ENCODE assay signal across 11 cellular contexts in the genomic region with DNA sequence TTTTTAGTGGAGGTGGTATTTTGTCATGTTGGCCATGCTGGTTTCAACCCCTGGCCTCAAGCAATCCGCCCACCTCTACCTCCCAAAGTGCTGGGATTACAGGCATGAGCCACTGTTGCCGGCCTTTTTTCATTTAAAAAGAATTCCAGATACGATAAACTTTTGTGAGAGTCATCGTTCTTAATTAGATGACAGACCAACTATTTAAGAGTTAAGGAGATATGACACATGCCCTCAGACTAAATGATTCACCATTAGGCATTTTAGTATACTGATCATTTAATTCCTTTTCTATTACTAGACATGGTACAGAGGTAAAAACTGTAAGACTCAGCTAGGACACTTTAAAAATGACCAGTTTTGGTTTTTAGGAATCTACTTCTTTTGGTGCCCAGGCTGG. TPM values are rescaled to one million over a fixed set of nuclear protein-coding genes. Genes with fewer than 3 reads are reported as not detected.
DNase-seq lines count a peak whose midpoint lies in the region; ATAC-seq and TF ChIP-seq lines count a peak whose summit lies in the region.
"Had no signal": no experiment of that assay in that cellular context is flagged by ENCODE, and none has a peak within 500 bp of the region (broad histone marks: within the 10 kb centered on the region; RNA-seq: fewer than 3 reads in every experiment).

No MANE protein-coding gene starts in this region.

- in situ Hi-C loops in GM23248 (cut with MboI) (no loop called here), KBM-7 (cut with MboI; ENCODE audit: low pct_unique_long_range_greater_than_20kb, low sequenced_read_pairs) (no loop called here)

- no peaks in the 10 kb centered on the region for H3K9me2 ChIP-seq in GM23248 (ENCODE audit: insufficient read depth)

- H3K4me3 Mint-ChIP-seq in activated B cell treated with CpG ODN at 0.5 μM for 24 hours = peak overlapping the region; percentile 99

- no peak overlapping the region for H2AFZ ChIP-seq in GM23248

- peak overlapping the region; percentile 95 for H3K27ac Mint-ChIP-seq in activated B cell treated with CpG ODN at 0.5 μM for 24 hours

- peaks cover 39% of the 10 kb centered on the region for H3K4me1 ChIP-seq in GM23248 (ENCODE audit: insufficient read depth)

- peaks cover 26% of the 10 kb centered on the region for H3K36me3 Mint-ChIP-seq in activated B cell treated with CpG ODN at 0.5 μM for 24 hours (ENCODE audit: low read depth)

- 0 to 1% methylated on average over 4 of the region's 4 CpGs for WGBS in GM23248 (ENCODE audit: low coverage in 1 of 2, low lambda C conversion rate in 2 of 2, missing lambda C conversion rate in 2 of 2), 2 experiments

- peaks cover 18% of the 10 kb centered on the region for H3K36me3 ChIP-seq in GM23248 (ENCODE audit: low read depth)

- H3K4me3 ChIP-seq in AG04449 (ENCODE audit: low read depth, low read length) (peak overlapping the region; percentile 87), GM23248 (peak overlapping the region; percentile 96)

- H3K79me2 ChIP-seq in GM23248 (ENCODE audit: insufficient read depth) = peaks cover 61% of the 10 kb centered on the region

- H3K27ac ChIP-seq in GM23248 = peak overlapping the region; percentile 88

- TF ChIP-seq CTCF in AG04449 (IDR thresholded peaks at IDR 0.05; ENCODE audit: insufficient read depth, low read length, missing control alignments) (no peak), activated B cell treated with CpG ODN at 0.5 μM for 24 hours (IDR thresholded peaks at IDR 0.05) (no peak)

- peak overlapping the region; percentile 64 for H3K9ac ChIP-seq in GM23248

- H3K4me2 ChIP-seq in GM23248 (ENCODE audit: unreplicated experiment) = peak overlapping the region; percentile 92

- peaks cover 90% of the 10 kb centered on the region for H3K4me1 Mint-ChIP-seq in activated B cell treated with CpG ODN at 0.5 μM for 24 hours

- no peaks in the 10 kb centered on the region for H3K9me3 Mint-ChIP-seq in activated B cell treated with CpG ODN at 0.5 μM for 24 hours

- peak; percentile 61 for DNase-seq in AG04449 (ENCODE audit: low read depth, low spot score)
- peak; percentile 94 for DNase-seq in GM23248
- no peak for DNase-seq in activated B cell treated with CpG ODN at 0.5 μM for 24 hours
- DNase-seq in kidney tubule cell (ENCODE audit: low spot score) = peak; percentile 92
- no peak for DNase-seq in NCI-H1694 treated with DMSO at 0.1 percent for 48 hours (lab: John Stamatoyannopoulos, UW)
- no peak for DNase-seq in NCI-H1417 treated with DMSO at 0.1 percent for 48 hours (lab: John Stamatoyannopoulos, UW)
- DNase-seq in KBM-7 = no peak
- DNase-seq: kidney; stimulated activated naive CD4-positive, alpha-beta T cell treated with Interleukin-2 at 50 U/mL for 16 hours had no signal

- intact Hi-C loops in activated B cell treated with CpG ODN at 0.5 μM for 24 hours (cut with micrococcal nuclease) = loop anchor here (5.0 kb wide), 1 partner anchor 1439 kb away; a partner anchor contains a TSS

- no peaks in the 10 kb centered on the region for H3K9me3 ChIP-seq in GM23248 (ENCODE audit: low read depth)

- ATAC-seq in activated B cell treated with CpG ODN at 0.5 μM for 24 hours (ENCODE audit: low read depth) (no peak), HG02852 (IDR thresholded peaks at IDR 0.05; ENCODE audit: unreplicated experiment) (no peak)
- ATAC-seq: sciatic nerve had no signal

- CTCF ChIA-PET in AG04449 (lab: Yijun Ruan, JAX) = interaction anchor here (0.6 to 1.2 kb wide), 2 partner anchors 19 to 1328 kb away, joined by 3 to 5 read pairs; no protein-coding TSS in a partner anchor
- CTCF ChIA-PET in activated B cell treated with CpG ODN at 0.5 μM for 24 hours (lab: Charles Lee) = no interaction called here

- H3F3A ChIP-seq in GM23248 (ENCODE audit: insufficient read depth) = peaks cover 65% of the 10 kb centered on the region

- H4K20me1 ChIP-seq in GM23248 (ENCODE audit: insufficient read depth) = no peaks in the 10 kb centered on the region

- no peaks in the 10 kb centered on the region for H3K27me3 ChIP-seq in GM23248 (replicated peaks; ENCODE audit: insufficient read depth)

- POLR2A ChIA-PET in AG04449 (lab: Yijun Ruan, JAX) (interaction anchor here (0.6 kb wide), 1 partner anchor 20 kb away, joined by 3 read pairs; no protein-coding TSS in a partner anchor), activated B cell treated with CpG ODN at 0.5 μM for 24 hours (lab: Charles Lee) (interaction anchor here (0.6 to 13.7 kb wide), 2 partner anchors 11 to 108 kb away, joined by 3 to 251 read pairs; no protein-coding TSS in a partner anchor)

- H3K27me3 Mint-ChIP-seq in activated B cell treated with CpG ODN at 0.5 μM for 24 hours = no peaks in the 10 kb centered on the region

RNA-seq across cellular contexts. Expression of a gene that starts 2.4 kb away (rescaled TPM):
- 237 and 241 TPM in 2 replicates for total RNA-seq in GM23248 (2014; rRNA removed; shearing (Covaris generic))
- polyA plus RNA-seq in GM23248 (2016; fragmentation: Nextera tagmentation; extraction: Ambion mirVana) = 74.8 and 77.3 TPM in 2 replicates
- 121 and 135 TPM in 2 replicates for total RNA-seq in activated B cell treated with CpG ODN at 0.5 μM for 24 hours

RNA-seq across cellular contexts. Expression of a gene that starts 5.4 kb away (rescaled TPM):
- total RNA-seq in GM23248 (2014; rRNA removed; shearing (Covaris generic)) = 23.4 and 26.4 TPM in 2 replicates
- polyA plus RNA-seq in GM23248 (2016; fragmentation: Nextera tagmentation; extraction: Ambion mirVana) = 42.1 TPM in 2 replicates
- 89.2 and 107 TPM in 2 replicates for total RNA-seq in activated B cell treated with CpG ODN at 0.5 μM for 24 hours

RNA-seq across cellular contexts. Expression of a gene that starts 46.7 kb away (rescaled TPM):
- total RNA-seq in GM23248 (2014; rRNA removed; shearing (Covaris generic)) = 21.2 and 29.7 TPM in 2 replicates
- 8.5 and 12.3 TPM in 2 replicates for polyA plus RNA-seq in GM23248 (2016; fragmentation: Nextera tagmentation; extraction: Ambion mirVana)
- total RNA-seq in activated B cell treated with CpG ODN at 0.5 μM for 24 hours = 20.5 and 24.8 TPM in 2 replicates

Comparison
In these comparisons a context has a peak if more than half of its experiments do, and no peak if none do; other contexts are left out.
1. DNase-seq: peak in AG04449 (single experiment), GM23248 (single experiment) and kidney tubule cell (single experiment); none in activated B cell treated with CpG ODN at 0.5 μM for 24 hours (single experiment), NCI-H1694 treated with DMSO at 0.1 percent for 48 hours (single experiment), NCI-H1417 treated with DMSO at 0.1 percent for 48 hours (single experiment) and KBM-7 (single experiment).